9 cellular contexts compared by ENCODE assay signal in the genomic region with DNA sequence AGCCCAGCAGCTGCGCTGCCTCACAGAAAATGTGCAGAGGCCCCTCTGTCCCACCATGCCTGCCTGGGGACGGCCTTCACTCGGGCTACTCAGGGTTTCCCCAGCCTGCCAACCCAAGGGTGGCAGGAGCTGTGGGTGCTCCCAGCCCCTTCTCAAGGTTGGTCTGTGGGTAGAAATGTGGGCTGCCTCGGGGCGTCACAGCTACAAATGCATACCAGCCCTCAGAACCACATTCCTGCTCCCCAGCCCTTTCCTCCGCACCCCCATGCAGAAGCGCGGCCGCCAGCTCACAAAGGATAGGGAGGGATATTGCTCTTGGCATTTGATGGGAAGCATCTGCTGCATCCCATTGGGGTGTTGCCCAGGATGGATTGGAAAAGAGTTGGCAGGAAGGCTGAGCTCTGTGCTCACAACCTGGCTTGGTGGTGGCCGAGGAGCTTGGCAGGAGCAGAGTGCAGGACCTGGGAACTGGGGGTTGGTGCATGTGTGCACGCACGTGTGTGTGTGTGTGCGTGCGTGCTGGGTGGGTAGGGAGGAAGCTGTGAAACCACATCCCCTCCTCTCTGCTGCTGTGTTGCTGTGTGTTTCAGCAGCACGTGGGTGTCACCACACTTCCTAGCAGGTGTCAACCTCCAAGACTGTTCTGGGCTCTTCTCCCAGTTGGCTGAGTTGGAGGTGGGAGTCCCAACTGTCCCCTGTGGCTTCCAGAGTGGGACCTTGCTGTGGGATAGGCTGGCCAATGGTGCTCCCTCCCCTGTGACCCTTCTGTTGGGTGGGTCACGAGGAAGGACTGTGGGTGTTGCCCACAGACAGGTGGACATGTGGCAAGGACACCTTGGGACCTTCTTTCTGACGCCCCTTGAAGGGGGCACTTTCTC.
A peak's percentile ranks its signal among the peaks of the same experiment; 100 is the strongest.
DNase-seq lines count a peak whose midpoint lies in the region; TF ChIP-seq lines count a peak whose summit lies in the region.
"Had no signal": no experiment of that assay in that cellular context is flagged by ENCODE, and none has a peak within 500 bp of the region (broad histone marks: within the 10 kb centered on the region; RNA-seq: fewer than 3 reads in every experiment).

No MANE protein-coding gene starts in this region.

- intact Hi-C loops in posterior vena cava (cut with DNase I), result no loop called here

- H3K36me3 Mint-ChIP-seq in activated CD4-positive, alpha-beta memory T cell treated with anti-CD3 and anti-CD28 coated beads, Interleukin-2, amount 10 ng/mL, durations not matched to agents 7 days and 5 days (ENCODE audit: low read depth), result peaks cover 46% of the 10 kb centered on the region

- no peak overlapping the region for H3K4me2 ChIP-seq in parathyroid adenoma (ENCODE audit: low read length)
- H3K4me2 ChIP-seq: A549 had no signal

- H3K9me3 Mint-ChIP-seq in activated CD4-positive, alpha-beta memory T cell treated with anti-CD3 and anti-CD28 coated beads, Interleukin-2, amount 10 ng/mL, durations not matched to agents 7 days and 5 days, result no peaks in the 10 kb centered on the region

- H3K4me1 Mint-ChIP-seq in activated CD4-positive, alpha-beta memory T cell treated with anti-CD3 and anti-CD28 coated beads, Interleukin-2, amount 10 ng/mL, durations not matched to agents 7 days and 5 days, result peaks cover 97% of the 10 kb centered on the region

- no peaks in the 10 kb centered on the region for H3K27me3 Mint-ChIP-seq in activated CD4-positive, alpha-beta memory T cell treated with anti-CD3 and anti-CD28 coated beads, Interleukin-2, amount 10 ng/mL, durations not matched to agents 7 days and 5 days

- H3K4me3 Mint-ChIP-seq in activated CD4-positive, alpha-beta memory T cell treated with anti-CD3 and anti-CD28 coated beads, Interleukin-2, amount 10 ng/mL, durations not matched to agents 7 days and 5 days, result peak overlapping the region; percentile 78

- no peak overlapping the region for H2AFZ ChIP-seq in parathyroid adenoma

- 32 to 47% methylated on average over 17 of the region's 17 CpGs for WGBS in esophagus, 2 donors

- peak overlapping the region; percentile 92 for H3K27ac ChIP-seq in HL-60 (replicated peaks)
- peak overlapping the region; percentile 60 to 83 for H3K27ac ChIP-seq in esophagus (ENCODE audit: low read depth in 2 of 2, low read length in 1 of 2)
- H3K27ac ChIP-seq in parathyroid adenoma, result peak overlapping the region; percentile 53
- H3K27ac ChIP-seq: A549 had no signal

- H3K36me3 ChIP-seq in esophagus (ENCODE audit: control insufficient read depth in 2 of 2, insufficient read depth in 2 of 2, low read length in 1 of 2) (peaks cover 0 to 4% of the 10 kb centered on the region in 2 donors), parathyroid adenoma (ENCODE audit: control insufficient read depth, insufficient read depth, low read length) (no peaks in the 10 kb centered on the region)

- POLR2A ChIA-PET in activated CD4-positive, alpha-beta memory T cell treated with anti-CD3 and anti-CD28 coated beads, Interleukin-2, amount 10 ng/mL, durations not matched to agents 7 days and 5 days (lab: Charles Lee), result interaction anchor here (0.6 to 8.7 kb wide), 26 partner anchors 7 to 881 kb away, joined by 3 to 164 read pairs (median 5); no protein-coding TSS in a partner anchor

- no peak overlapping the region for H3K4me3 ChIP-seq in HL-60 (replicated peaks; ENCODE audit: insufficient read depth, low read length)
- H3K4me3 ChIP-seq in esophagus (ENCODE audit: low read depth in 1 of 2, low read length in 2 of 2), result no peak overlapping the region
- H3K4me3 ChIP-seq in parathyroid adenoma (ENCODE audit: low read depth, low read length), result no peak overlapping the region
- H3K4me3 ChIP-seq: A549 had no signal

- H3K9ac ChIP-seq in parathyroid adenoma, result no peak overlapping the region

- CTCF ChIA-PET in activated CD4-positive, alpha-beta memory T cell treated with anti-CD3 and anti-CD28 coated beads, Interleukin-2, amount 10 ng/mL, durations not matched to agents 7 days and 5 days (lab: Charles Lee), result interaction anchor here (0.9 to 2.3 kb wide), 12 partner anchors 8 to 114 kb away, joined by 3 to 20 read pairs (median 4); no protein-coding TSS in a partner anchor

- no peaks in the 10 kb centered on the region for H3K27me3 ChIP-seq in HL-60 (ENCODE audit: insufficient read depth, poor library complexity, severe bottlenecking)
- H3K27me3 ChIP-seq in esophagus (ENCODE audit: control insufficient read depth in 1 of 2, insufficient read depth in 2 of 2, low read length in 2 of 2), result no peaks in the 10 kb centered on the region
- no peaks in the 10 kb centered on the region for H3K27me3 ChIP-seq in parathyroid adenoma (ENCODE audit: control insufficient read depth, insufficient read depth, low read length)

- H3K4me1 ChIP-seq in esophagus (ENCODE audit: control insufficient read depth in 2 of 2, insufficient read depth in 2 of 2, low read length in 1 of 2) (peaks cover 10 to 33% of the 10 kb centered on the region in 2 donors), parathyroid adenoma (peaks cover 38% of the 10 kb centered on the region)

- H3K79me2 ChIP-seq in parathyroid adenoma, result peaks cover 66% of the 10 kb centered on the region

- peak; percentile 66 for DNase-seq in SIG-M5 treated with dmso at 0.1 percent for 504 hours (lab: John Stamatoyannopoulos, UW; ENCODE audit: unreplicated experiment)
- no peak for DNase-seq in SIG-M5 (lab: John Stamatoyannopoulos, UW)
- DNase-seq in HL-60 (ENCODE audit: low read depth in 1 of 2, low spot score in 1 of 2), result peak; percentile 96 to 97
- DNase-seq in activated CD4-positive, alpha-beta memory T cell treated with anti-CD3 and anti-CD28 coated beads, Interleukin-2, amount 10 ng/mL, durations not matched to agents 7 days and 5 days, result peak; percentile 90
- DNase-seq in posterior vena cava (ENCODE audit: low spot score), result no peak
- no peak for DNase-seq in DMS114 treated with DMSO at 0.1 percent for 48 hours (lab: John Stamatoyannopoulos, UW; ENCODE audit: unreplicated experiment)

- H3K9me3 ChIP-seq in esophagus (ENCODE audit: control insufficient read depth in 2 of 2, insufficient read depth in 1 of 2, low read depth in 1 of 2, low read length in 1 of 2), result no peaks in the 10 kb centered on the region
- no peaks in the 10 kb centered on the region for H3K9me3 ChIP-seq in parathyroid adenoma (ENCODE audit: control insufficient read depth, low read length)
- H3K9me3 ChIP-seq: A549 had no signal

- H3K27ac Mint-ChIP-seq in activated CD4-positive, alpha-beta memory T cell treated with anti-CD3 and anti-CD28 coated beads, Interleukin-2, amount 10 ng/mL, durations not matched to agents 7 days and 5 days, result peak overlapping the region; percentile 96

- no peak for TF ChIP-seq CTCF in HL-60 (IDR thresholded peaks at IDR 0.05; ENCODE audit: insufficient read depth, low read length)
- no peak for TF ChIP-seq CTCF in parathyroid adenoma (IDR thresholded peaks at IDR 0.05)

Comparison
In these comparisons a context has a peak if more than half of its experiments do, and no peak if none do; other contexts are left out.
1. DNase-seq: peak in SIG-M5 treated with dmso at 0.1 percent for 504 hours (single experiment), HL-60 (2 of 2) and activated CD4-positive, alpha-beta memory T cell treated with anti-CD3 and anti-CD28 coated beads, Interleukin-2, amount 10 ng/mL, durations not matched to agents 7 days and 5 days (single experiment); none in SIG-M5 (single experiment), posterior vena cava (single experiment) and DMS114 treated with DMSO at 0.1 percent for 48 hours (single experiment).
2. Peak in every context shown above with its lines, with median percentiles within 50 percentile points of each other: H3K27ac ChIP-seq.